Comparison of ENCODE assay signal across 29 cellular contexts in genomic region chr18:11521853-11522252, GRCh38.
"Had no signal": no experiment of that assay in that cellular context is flagged by ENCODE, and none has a peak within 500 bp of the region (broad histone marks: within the 10 kb centered on the region; RNA-seq: fewer than 3 reads in every experiment).

No MANE protein-coding gene starts in this region.

- ATAC-seq: natural killer cell; psoas muscle; right cardiac atrium; right lobe of liver; stimulated activated memory B cell treated with anti-CD40 and anti-IgM and Interleukin-4, amounts not matched to agents 10 μg/mL and 1 μg/mL and 100 μg/mL, for 72 hours; stimulated activated naive CD8-positive, alpha-beta T cell treated with anti-CD3 and anti-CD28 coated beads, Interleukin-15, amount 100 ng/mL, for 72 hours; stimulated activated naive CD8-positive, alpha-beta T cell treated with anti-CD3 and anti-CD28 coated beads, Interleukin-15, Interleukin-2, amounts not matched to agents 100 U/mL and 50 U/mL, for 24 hours had no signal

- H3K4me1 ChIP-seq: parathyroid adenoma, psoas muscle, right lobe of liver, sigmoid colon, spleen, suprapubic skin, testis, transverse colon, upper lobe of right lung, uterus had no signal

- H3K27ac ChIP-seq: neural progenitor cell, ovary, parathyroid adenoma, psoas muscle, right lobe of liver, sigmoid colon, spleen, suprapubic skin, testis, tibial artery, transverse colon, upper lobe of right lung, uterus had no signal

- H3K79me2 ChIP-seq: parathyroid adenoma had no signal

- H3K4me2 ChIP-seq: neural progenitor cell, smooth muscle cell had no signal

- H3K36me3 ChIP-seq: neural progenitor cell, ovary, right lobe of liver, sigmoid colon, spleen, suprapubic skin, tibial artery, transverse colon, upper lobe of right lung, uterus had no signal

- H3K27me3 ChIP-seq: ovary, right lobe of liver, sigmoid colon, suprapubic skin, testis, tibial artery, transverse colon, upper lobe of right lung, uterus had no signal

- H2AFZ ChIP-seq: neural progenitor cell, parathyroid adenoma had no signal

- H3K9ac ChIP-seq: neural progenitor cell, parathyroid adenoma had no signal

- H3K4me3 ChIP-seq: neural progenitor cell, ovary, psoas muscle, right lobe of liver, sigmoid colon, skin epidermis, smooth muscle cell, spleen, suprapubic skin, testis, tibial artery, transverse colon, upper lobe of right lung, uterus had no signal

- H3K9me3 ChIP-seq: ovary, psoas muscle, right lobe of liver, sigmoid colon, spleen, suprapubic skin, testis, tibial artery, transverse colon, upper lobe of right lung, uterus had no signal

- DNase-seq: natural killer cell; occipital lobe; ovary; posterior cingulate gyrus; psoas muscle; right cardiac atrium; right lobe of liver; sigmoid colon; spleen; stimulated activated CD4-positive, alpha-beta T cell treated with anti-CD3 and anti-CD28 coated beads, Interleukin-12 subunit alpha, Interleukin-12 subunit beta, amount 100 ng/mL, for 4 hours; stimulated activated CD4-positive, alpha-beta T cell treated with anti-CD3 and anti-CD28 coated beads, Interleukin-1b, Interleukin-23, amount 100 ng/mL, for 48 hours; stimulated activated CD4-positive, alpha-beta T cell treated with anti-CD3 and anti-CD28 coated beads, Interleukin-4, amount 100 ng/mL, for 1 hour; stimulated activated CD4-positive, alpha-beta T cell treated with anti-CD3 and anti-CD28 coated beads, Interleukin-4, amount 100 ng/mL, for 4 hours; stimulated activated CD8-positive, alpha-beta memory T cell treated with anti-CD3 and anti-CD28 coated beads, Interleukin-4, amount 100 ng/mL, for 48 hours; stimulated activated naive CD4-positive, alpha-beta T cell; stimulated activated naive CD8-positive, alpha-beta T cell treated with anti-CD3 and anti-CD28 coated beads, Interleukin-15, amount 100 ng/mL, for 72 hours; stimulated activated naive CD8-positive, alpha-beta T cell treated with anti-CD3 and anti-CD28 coated beads, Interleukin-15, Interleukin-2, amounts not matched to agents 100 U/mL and 50 U/mL, for 24 hours; substantia nigra; testis; tibial artery; transverse colon; upper lobe of right lung; uterus had no signal
